ENCODE assay signal across 18 cellular contexts in genomic region chr10:116683821-116684220, GRCh38.
"Had no signal": no experiment of that assay in that cellular context is flagged by ENCODE, and none has a peak within 500 bp of the region (broad histone marks: within the 10 kb centered on the region; RNA-seq: fewer than 3 reads in every experiment).

No MANE protein-coding gene starts in this region.

- H3K9me3 ChIP-seq: SK-N-SH had no signal

- DNase-seq: KBM-7, MV-4-11, NCI-H1048, NCI-H1105, NCI-H1417, NCI-H1436 treated with DMSO at 0.1 percent for 48 hours, NCI-H1694, NCI-H187 treated with DMSO at 0.1 percent for 48 hours, NCI-H2029 treated with DMSO at 0.1 percent for 48 hours, NCI-H2171 treated with DMSO at 0.1 percent for 48 hours, NCI-H345, NCI-H446 treated with DMSO at 0.1 percent for 48 hours, NCI-H510A treated with DMSO at 0.1 percent for 48 hours, NCI-H526 treated with DMSO at 0.1 percent for 48 hours, NCI-H774, RPMI8226, SHP77, SK-N-SH had no signal
